15 cellular contexts compared by ENCODE assay signal in genomic region chr17:80732268-80732667, GRCh38.
DNase-seq lines count a peak whose midpoint lies in the region; ATAC-seq and TF ChIP-seq lines count a peak whose summit lies in the region.
"Had no signal": no experiment of that assay in that cellular context is flagged by ENCODE, and none has a peak within 500 bp of the region (broad histone marks: within the 10 kb centered on the region; RNA-seq: fewer than 3 reads in every experiment).

No MANE protein-coding gene starts in this region.

- ATAC-seq in HG02973 (IDR thresholded peaks at IDR 0.05; ENCODE audit: unreplicated experiment) (no peak), GM18517 (IDR thresholded peaks at IDR 0.05; ENCODE audit: unreplicated experiment) (no peak)
- ATAC-seq: left colon had no signal

- H3K9ac ChIP-seq in GM23248 = peak overlapping the region; percentile 36; the same call in 1 of the 2 replicates

- no peak overlapping the region for H2AFZ ChIP-seq in GM23248

- H3K9me2 ChIP-seq in GM23248 (ENCODE audit: insufficient read depth) = no peaks in the 10 kb centered on the region

- H3K4me3 ChIP-seq in AG10803 (ENCODE audit: low read length) (no peak overlapping the region), GM23248 (0 out of 2 replicates have a peak overlapping the region, but pooled peaks have one; percentile 37), astrocyte of the cerebellum (ENCODE audit: low read depth, low read length) (no peak overlapping the region), ascending aorta (no peak overlapping the region)
- H3K4me3 ChIP-seq: testis had no signal

- no peaks in the 10 kb centered on the region for H3K27me3 ChIP-seq in GM23248 (replicated peaks; ENCODE audit: insufficient read depth)
- H3K27me3 ChIP-seq in ascending aorta = no peaks in the 10 kb centered on the region
- H3K27me3 ChIP-seq: testis had no signal

- 0 out of 2 replicates have a peak, but pooled peaks cover 7% of the 10 kb centered on the region for H3F3A ChIP-seq in GM23248 (ENCODE audit: insufficient read depth)

- in situ Hi-C loops in GM23248 (cut with MboI) = no loop called here
- in situ Hi-C loops in astrocyte of the cerebellum (cut with HindIII; ENCODE audit: low sequenced_read_pairs) = no loop called here

- intact Hi-C loops in ascending aorta (cut with DNase I) = no loop called here

- TF ChIP-seq CTCF in AG10803 (conservative IDR thresholded peaks at IDR 0.05; ENCODE audit: low read length) (no peak), astrocyte of the cerebellum (IDR thresholded peaks at IDR 0.05; ENCODE audit: low read depth, low read length, missing control alignments) (no peak), ascending aorta (IDR thresholded peaks at IDR 0.05) (no peak)

- peaks cover 30% of the 10 kb centered on the region for H3K79me2 ChIP-seq in GM23248 (ENCODE audit: insufficient read depth)

- WGBS in GM23248 (ENCODE audit: low coverage in 1 of 2, low lambda C conversion rate in 2 of 2, missing lambda C conversion rate in 2 of 2), 2 experiments = 1% methylated on average over 7 of the region's 7 CpGs

- H4K20me1 ChIP-seq in GM23248 (ENCODE audit: insufficient read depth) = no peaks in the 10 kb centered on the region

- H3K4me1 ChIP-seq in GM23248 (ENCODE audit: insufficient read depth) (peaks cover 15% of the 10 kb centered on the region), ascending aorta (no peaks in the 10 kb centered on the region)
- H3K4me1 ChIP-seq: testis had no signal

- H3K27ac ChIP-seq in GM23248 = peak overlapping the region; percentile 47
- H3K27ac ChIP-seq in ascending aorta = no peak overlapping the region
- H3K27ac ChIP-seq: epithelial cell of prostate, testis, VCaP had no signal

- H3K9me3 ChIP-seq in GM23248 (ENCODE audit: low read depth) = no peaks in the 10 kb centered on the region
- H3K9me3 ChIP-seq in ascending aorta = no peaks in the 10 kb centered on the region
- H3K9me3 ChIP-seq: testis had no signal

- H3K36me3 ChIP-seq in GM23248 (ENCODE audit: low read depth) (no peaks in the 10 kb centered on the region), ascending aorta (peaks cover 0 to 3% of the 10 kb centered on the region in 2 donors)

- peak; percentile 90 for DNase-seq in AG10803 (ENCODE audit: low read depth)
- peak; percentile 93 for DNase-seq in GM23248
- DNase-seq in astrocyte of the cerebellum (ENCODE audit: low read depth) = peak; percentile 44
- DNase-seq in left kidney (ENCODE audit: low read depth, low spot score) = peak; percentile 45
- no peak for DNase-seq in ascending aorta (ENCODE audit: low spot score in 2 of 2)
- no peak for DNase-seq in retina
- DNase-seq: activated naive CD4-positive, alpha-beta T cell treated with anti-CD3 and anti-CD28 coated beads, Interleukin-2, amount 10 ng/mL, durations not matched to agents 7 days and 5 days; CD8-positive, alpha-beta memory T cell; left colon; NCI-H1105 treated with DMSO at 0.1 percent for 48 hours; testis had no signal

- peak overlapping the region; percentile 63 for H3K4me2 ChIP-seq in GM23248 (ENCODE audit: unreplicated experiment)

Comparison
In these comparisons a context has a peak if more than half of its experiments do, and no peak if none do; other contexts are left out.
1. DNase-seq: peak in AG10803 (single experiment), GM23248 (single experiment), astrocyte of the cerebellum (single experiment) and left kidney (single experiment); none in ascending aorta (0 of 2) and retina (single experiment).